In the genomic region with DNA sequence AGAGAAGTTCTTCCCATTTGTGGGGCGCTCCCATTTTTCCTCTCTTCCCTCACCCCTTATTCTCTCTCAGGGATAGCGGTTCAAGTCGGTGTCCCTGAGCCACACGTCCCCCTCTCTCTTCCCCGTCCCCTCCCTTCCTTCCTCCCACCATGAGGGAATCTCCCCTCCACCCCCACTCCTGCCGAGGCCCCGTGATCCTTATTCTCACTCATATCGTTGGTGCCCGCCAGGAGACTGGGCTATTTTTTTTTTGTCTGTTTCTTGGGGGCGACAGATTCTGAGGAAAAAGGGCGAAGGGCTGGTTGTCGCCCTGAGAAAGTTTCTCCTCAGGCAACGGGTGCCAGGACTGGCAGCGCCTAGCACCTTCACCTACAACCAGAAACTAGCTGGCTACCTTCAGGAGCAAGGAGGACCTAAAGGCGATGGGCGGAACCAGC, we compare ENCODE assay signal across 8 cellular contexts. TPM values are rescaled to one million over a fixed set of nuclear protein-coding genes. Genes with fewer than 3 reads are reported as not detected.
DNase-seq lines count a peak whose midpoint lies in the region; ATAC-seq and TF ChIP-seq lines count a peak whose summit lies in the region.

No MANE protein-coding gene starts in this region.

- H3K4me3 ChIP-seq in CD8-positive, alpha-beta T cell (ENCODE audit: low read depth, low read length), result no peak overlapping the region
- H3K4me3 ChIP-seq in epithelial cell of esophagus (ENCODE audit: low read length) (peak overlapping the region; percentile 86), osteoblast (ENCODE audit: insufficient read depth, low read length) (peak overlapping the region; percentile 82)

- H3K27ac Mint-ChIP-seq in CD8-positive, alpha-beta T cell, result peak overlapping the region; percentile 100

- peaks cover 30% of the 10 kb centered on the region for H3K79me2 ChIP-seq in osteoblast (ENCODE audit: insufficient read depth, low read length)

- intact Hi-C loops in CD8-positive, alpha-beta T cell (cut with DNase I, micrococcal nuclease), result loop anchor here (1.0 to 10.0 kb wide), 20 partner anchors 9 to 1019 kb away; a partner anchor contains a TSS

- CTCF ChIA-PET in CD8-positive, alpha-beta T cell (lab: Charles Lee), result interaction anchor here (0.8 to 1.5 kb wide), 2 partner anchors 9 to 23 kb away, joined by 3 read pairs; no protein-coding TSS in a partner anchor
- CTCF ChIA-PET in RWPE1 (lab: Yijun Ruan, JAX), result no interaction called here

- peak overlapping the region; percentile 100 for H3K4me2 ChIP-seq in osteoblast (ENCODE audit: insufficient read depth, low read length)

- H3K27me3 ChIP-seq in CD8-positive, alpha-beta T cell (ENCODE audit: insufficient read depth, low read length), result no peaks in the 10 kb centered on the region
- no peaks in the 10 kb centered on the region for H3K27me3 ChIP-seq in osteoblast (ENCODE audit: insufficient read depth, low read length)

- no peak for ATAC-seq in CD8-positive, alpha-beta T cell
- no peak for ATAC-seq in HG03045 (IDR thresholded peaks at IDR 0.05; ENCODE audit: unreplicated experiment)
- ATAC-seq in HG02938 (IDR thresholded peaks at IDR 0.05; ENCODE audit: unreplicated experiment), result no peak
- no peak for ATAC-seq in HG03025 (IDR thresholded peaks at IDR 0.05; ENCODE audit: low FRiP score, unreplicated experiment)

- peak overlapping the region; percentile 95 for H2AFZ ChIP-seq in osteoblast (ENCODE audit: low read length)

- H3K4me3 Mint-ChIP-seq in CD8-positive, alpha-beta T cell, result peak overlapping the region; percentile 100

- no peaks in the 10 kb centered on the region for H3K36me3 ChIP-seq in CD8-positive, alpha-beta T cell (ENCODE audit: insufficient read depth, low read length)
- peaks cover 11% of the 10 kb centered on the region for H3K36me3 ChIP-seq in osteoblast (ENCODE audit: insufficient read depth, low read length)

- peaks cover 30% of the 10 kb centered on the region for H3K4me1 Mint-ChIP-seq in CD8-positive, alpha-beta T cell (ENCODE audit: low read depth)

- H3K27ac ChIP-seq in CD8-positive, alpha-beta T cell (ENCODE audit: low read depth, low read length), result no peak overlapping the region
- H3K27ac ChIP-seq in RWPE1, result peak overlapping the region; percentile 95
- H3K27ac ChIP-seq in osteoblast (ENCODE audit: low read depth, low read length), result no peak overlapping the region

- H4K20me1 ChIP-seq in osteoblast (ENCODE audit: insufficient read depth, low read length), result peaks cover 10% of the 10 kb centered on the region

- H3K36me3 Mint-ChIP-seq in CD8-positive, alpha-beta T cell, result peaks cover 33% of the 10 kb centered on the region

- H3K4me1 ChIP-seq in CD8-positive, alpha-beta T cell (ENCODE audit: insufficient read depth, low read length), result peaks cover 27% of the 10 kb centered on the region
- peaks cover 11% of the 10 kb centered on the region for H3K4me1 ChIP-seq in osteoblast (ENCODE audit: insufficient read depth, low read length)

- DNase-seq in CD8-positive, alpha-beta T cell, result no peak
- no peak for DNase-seq in RWPE1 (ENCODE audit: low spot score)
- DNase-seq in epithelial cell of esophagus (ENCODE audit: low read depth), result no peak
- DNase-seq in osteoblast (ENCODE audit: insufficient read length, low spot score, missing footprints), result peak; percentile 14
- DNase-seq in NCI-H82 (lab: John Stamatoyannopoulos, UW), result no peak

- POLR2A ChIA-PET in CD8-positive, alpha-beta T cell (lab: Charles Lee), result interaction anchor here (0.9 to 3.4 kb wide), 18 partner anchors 10 to 327 kb away, joined by 3 to 32 read pairs (median 9); a partner anchor contains a TSS
- POLR2A ChIA-PET in RWPE1 (lab: Yijun Ruan, JAX; ENCODE audit: low non-redundant PET), result interaction anchor here (0.7 to 1.2 kb wide), 3 partner anchors 270 to 452 kb away, joined by 3 to 4 read pairs (median 4); a partner anchor contains a TSS

- no peak for TF ChIP-seq CTCF in CD8-positive, alpha-beta T cell (IDR thresholded peaks at IDR 0.05)
- TF ChIP-seq CTCF in RWPE1 (conservative IDR thresholded peaks at IDR 0.05; ENCODE audit: low read depth) (no peak), epithelial cell of esophagus (IDR thresholded peaks at IDR 0.05; ENCODE audit: insufficient read depth, low read depth, low read length, missing control alignments) (no peak), osteoblast (IDR thresholded peaks at IDR 0.05; ENCODE audit: extremely low read depth, low read depth, low read length) (no peak)

- H3K9me3 ChIP-seq in CD8-positive, alpha-beta T cell (ENCODE audit: low read length), result no peaks in the 10 kb centered on the region
- no peaks in the 10 kb centered on the region for H3K9me3 ChIP-seq in osteoblast (ENCODE audit: low read depth, low read length)

- H3K27me3 Mint-ChIP-seq in CD8-positive, alpha-beta T cell (ENCODE audit: low read depth), result no peaks in the 10 kb centered on the region

- H3K9me3 Mint-ChIP-seq in CD8-positive, alpha-beta T cell, result no peaks in the 10 kb centered on the region

RNA-seq across cellular contexts. Expression of a gene that starts 0.7 kb away (rescaled TPM):
- total RNA-seq in CD8-positive, alpha-beta T cell, result 1 to 10 TPM; 5.0 to 5.7 TPM
- total RNA-seq in osteoblast, result 2.2 and 2.4 TPM in 2 replicates

RNA-seq across cellular contexts. Expression of a gene that starts 1.9 kb away (rescaled TPM):
- 10 to 100 TPM; 69.3 to 73.3 TPM for total RNA-seq in CD8-positive, alpha-beta T cell
- total RNA-seq in osteoblast, result 28.6 and 29.7 TPM in 2 replicates

RNA-seq across cellular contexts. Expression of a gene that starts 8.5 kb away (rescaled TPM):
- total RNA-seq in CD8-positive, alpha-beta T cell, result 10 to 100 TPM; 29.4 to 33.5 TPM
- total RNA-seq in osteoblast, result 9.7 and 11.9 TPM in 2 replicates

RNA-seq across cellular contexts. Expression of a gene that starts 36.3 kb away (rescaled TPM):
- under 1 TPM in 1 of 2 experiments, not detected in 1; 0.94 TPM for total RNA-seq in CD8-positive, alpha-beta T cell
- 0.36 TPM in 1 of 2 replicates, not detected in the other for total RNA-seq in osteoblast

RNA-seq across cellular contexts. Expression of a gene that starts 51.2 kb away (rescaled TPM):
- 10 to 100 TPM; 30.7 to 32.3 TPM for total RNA-seq in CD8-positive, alpha-beta T cell
- total RNA-seq in osteoblast, result 18.5 and 19.4 TPM in 2 replicates
